Comparison of ENCODE assay signal across 1 cellular context in the genomic region with DNA sequence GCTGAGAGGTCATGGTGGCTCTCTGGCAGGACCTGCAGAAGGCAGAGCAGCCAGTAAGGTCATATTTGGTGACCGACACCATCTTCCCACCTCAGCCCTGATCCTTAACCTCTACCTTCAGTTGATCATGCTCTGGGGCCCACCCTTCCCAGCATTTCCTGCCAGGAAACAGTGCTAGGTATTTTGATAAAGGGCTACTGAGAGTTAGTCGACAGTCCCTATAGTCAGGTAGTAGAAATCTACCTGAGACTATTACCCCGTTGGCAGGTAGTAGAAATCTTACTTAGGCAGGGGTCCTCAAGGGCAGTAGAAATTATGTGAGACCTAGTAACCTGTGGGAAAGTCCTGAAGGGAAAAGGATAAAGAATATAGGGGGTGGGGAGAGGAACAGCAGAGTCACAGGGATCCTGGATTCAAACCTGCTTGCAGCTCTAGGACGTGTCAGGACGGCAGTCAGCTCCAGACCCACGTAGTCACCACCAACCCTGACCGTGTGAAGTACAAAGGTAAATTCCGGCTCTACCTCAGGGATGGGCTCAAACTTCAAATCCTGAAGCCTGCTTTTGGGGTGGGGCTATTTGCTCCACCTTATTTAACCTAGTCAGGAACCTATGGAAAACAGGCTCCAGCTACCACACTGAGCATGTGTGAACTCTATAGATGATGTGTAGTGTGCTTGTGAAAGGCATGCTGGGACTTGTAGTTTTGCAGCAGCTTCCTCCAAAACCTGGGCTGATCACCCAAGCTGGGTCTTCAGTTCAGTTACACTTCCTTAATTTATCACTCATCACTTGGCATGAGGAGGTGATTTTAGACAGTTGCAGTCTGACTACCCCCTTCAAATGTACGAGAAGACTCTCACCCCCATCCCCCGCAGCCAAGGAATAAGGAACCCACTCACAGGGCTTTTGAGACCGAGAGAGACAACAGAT.
TF ChIP-seq lines count a peak whose summit lies in the region.

A gene with protein sequence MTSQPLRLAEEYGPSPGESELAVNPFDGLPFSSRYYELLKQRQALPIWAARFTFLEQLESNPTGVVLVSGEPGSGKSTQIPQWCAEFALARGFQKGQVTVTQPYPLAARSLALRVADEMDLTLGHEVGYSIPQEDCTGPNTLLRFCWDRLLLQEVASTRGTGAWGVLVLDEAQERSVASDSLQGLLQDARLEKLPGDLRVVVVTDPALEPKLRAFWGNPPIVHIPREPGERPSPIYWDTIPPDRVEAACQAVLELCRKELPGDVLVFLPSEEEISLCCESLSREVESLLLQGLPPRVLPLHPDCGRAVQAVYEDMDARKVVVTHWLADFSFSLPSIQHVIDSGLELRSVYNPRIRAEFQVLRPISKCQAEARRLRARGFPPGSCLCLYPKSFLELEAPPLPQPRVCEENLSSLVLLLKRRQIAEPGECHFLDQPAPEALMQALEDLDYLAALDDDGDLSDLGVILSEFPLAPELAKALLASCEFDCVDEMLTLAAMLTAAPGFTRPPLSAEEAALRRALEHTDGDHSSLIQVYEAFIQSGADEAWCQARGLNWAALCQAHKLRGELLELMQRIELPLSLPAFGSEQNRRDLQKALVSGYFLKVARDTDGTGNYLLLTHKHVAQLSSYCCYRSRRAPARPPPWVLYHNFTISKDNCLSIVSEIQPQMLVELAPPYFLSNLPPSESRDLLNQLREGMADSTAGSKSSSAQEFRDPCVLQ (minus strand): TSS at position 515 of the 932 bp plus-strand sequence. CDS start 502 bp downstream, at position 13.

TF ChIP-seq in HepG2, 621 proteins besides CTCF, POLR2A, EP300 and RAD21 (continued from another document and continues in another):
- TF ChIP-seq ARID4A (CRISPR knock-in tag; IDR thresholded peaks at IDR 0.05; ENCODE audit: borderline replicate concordance) (peak; percentile 71; the same call in 1 of the 2 replicates), PAWR (CRISPR knock-in tag; IDR thresholded peaks at IDR 0.05; ENCODE audit: borderline replicate concordance) (no peak), ZNF713 (CRISPR knock-in tag; IDR thresholded peaks at IDR 0.05) (no peak), HDAC1 (CRISPR knock-in tag; IDR thresholded peaks at IDR 0.05) (peak; percentile 65), GMEB1 (CRISPR knock-in tag; IDR thresholded peaks at IDR 0.05; ENCODE audit: borderline replicate concordance) (peak; percentile 45), AHR (CRISPR knock-in tag; IDR thresholded peaks at IDR 0.05) (peak; percentile 57; the same call in 1 of the 2 replicates), ZNF605 (CRISPR knock-in tag; IDR thresholded peaks at IDR 0.05) (peak; percentile 87), ZBTB20 (CRISPR knock-in tag; IDR thresholded peaks at IDR 0.05; ENCODE audit: borderline replicate concordance, low read depth) (peak; percentile 99), SRY (CRISPR knock-in tag; IDR thresholded peaks at IDR 0.05) (no peak), NCOR1 (IDR thresholded peaks at IDR 0.05; ENCODE audit: borderline replicate concordance, low read length) (peak; percentile 64; the same call in 1 of the 2 replicates), TOPORS (CRISPR knock-in tag; IDR thresholded peaks at IDR 0.05) (no peak), NFRKB (IDR thresholded peaks at IDR 0.05) (no peak), NFE2 (CRISPR knock-in tag; IDR thresholded peaks at IDR 0.05) (no peak), AGO1 (IDR thresholded peaks at IDR 0.05; ENCODE audit: low read depth, low read length, poor library complexity, severe bottlenecking) (no peak), ZNF577 (CRISPR knock-in tag; IDR thresholded peaks at IDR 0.05; ENCODE audit: borderline replicate concordance, low read depth) (no peak), IRF9 (CRISPR knock-in tag; IDR thresholded peaks at IDR 0.05; ENCODE audit: borderline replicate concordance) (peak; percentile 46), NONO (IDR thresholded peaks at IDR 0.05) (no peak), NONO (CRISPR knock-in tag; conservative IDR thresholded peaks at IDR 0.05) (peak; percentile 76), ARNT2 (CRISPR knock-in tag; IDR thresholded peaks at IDR 0.05; ENCODE audit: low read depth) (peak; percentile 46), HMGXB3 (CRISPR knock-in tag; IDR thresholded peaks at IDR 0.05; ENCODE audit: borderline replicate concordance) (peak; percentile 69; the same call in 1 of the 2 replicates)
- TF ChIP-seq, protein P1, sequence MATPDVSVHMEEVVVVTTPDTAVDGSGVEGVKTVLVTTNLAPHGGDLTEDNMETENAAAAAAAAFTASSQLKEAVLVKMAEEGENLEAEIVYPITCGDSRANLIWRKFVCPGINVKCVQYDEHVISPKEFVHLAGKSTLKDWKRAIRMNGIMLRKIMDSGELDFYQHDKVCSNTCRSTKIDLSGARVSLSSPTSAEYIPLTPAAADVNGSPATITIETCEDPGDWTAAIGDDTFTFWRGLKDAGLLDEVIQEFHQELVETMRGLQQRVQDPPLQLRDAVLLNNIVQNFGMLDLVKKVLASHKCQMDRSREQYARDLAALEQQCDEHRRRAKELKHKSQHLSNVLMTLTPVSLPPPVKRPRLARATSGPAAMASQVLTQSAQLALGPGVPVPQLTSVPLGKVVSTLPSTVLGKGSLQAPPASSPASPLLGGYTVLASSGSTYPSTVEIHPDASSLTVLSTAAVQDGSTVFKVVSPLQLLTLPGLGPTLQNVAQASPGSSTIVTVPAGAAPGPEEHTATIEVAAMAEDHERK (CRISPR knock-in tag; IDR thresholded peaks at IDR 0.05; ENCODE audit: low read depth), result peak; percentile 38; the same call in 1 of the 2 replicates
- TF ChIP-seq, protein P2, sequence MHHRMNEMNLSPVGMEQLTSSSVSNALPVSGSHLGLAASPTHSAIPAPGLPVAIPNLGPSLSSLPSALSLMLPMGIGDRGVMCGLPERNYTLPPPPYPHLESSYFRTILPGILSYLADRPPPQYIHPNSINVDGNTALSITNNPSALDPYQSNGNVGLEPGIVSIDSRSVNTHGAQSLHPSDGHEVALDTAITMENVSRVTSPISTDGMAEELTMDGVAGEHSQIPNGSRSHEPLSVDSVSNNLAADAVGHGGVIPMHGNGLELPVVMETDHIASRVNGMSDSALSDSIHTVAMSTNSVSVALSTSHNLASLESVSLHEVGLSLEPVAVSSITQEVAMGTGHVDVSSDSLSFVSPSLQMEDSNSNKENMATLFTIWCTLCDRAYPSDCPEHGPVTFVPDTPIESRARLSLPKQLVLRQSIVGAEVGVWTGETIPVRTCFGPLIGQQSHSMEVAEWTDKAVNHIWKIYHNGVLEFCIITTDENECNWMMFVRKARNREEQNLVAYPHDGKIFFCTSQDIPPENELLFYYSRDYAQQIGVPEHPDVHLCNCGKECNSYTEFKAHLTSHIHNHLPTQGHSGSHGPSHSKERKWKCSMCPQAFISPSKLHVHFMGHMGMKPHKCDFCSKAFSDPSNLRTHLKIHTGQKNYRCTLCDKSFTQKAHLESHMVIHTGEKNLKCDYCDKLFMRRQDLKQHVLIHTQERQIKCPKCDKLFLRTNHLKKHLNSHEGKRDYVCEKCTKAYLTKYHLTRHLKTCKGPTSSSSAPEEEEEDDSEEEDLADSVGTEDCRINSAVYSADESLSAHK (CRISPR knock-in tag; IDR thresholded peaks at IDR 0.05; ENCODE audit: borderline replicate concordance), result no peak
- TF ChIP-seq, protein P3, sequence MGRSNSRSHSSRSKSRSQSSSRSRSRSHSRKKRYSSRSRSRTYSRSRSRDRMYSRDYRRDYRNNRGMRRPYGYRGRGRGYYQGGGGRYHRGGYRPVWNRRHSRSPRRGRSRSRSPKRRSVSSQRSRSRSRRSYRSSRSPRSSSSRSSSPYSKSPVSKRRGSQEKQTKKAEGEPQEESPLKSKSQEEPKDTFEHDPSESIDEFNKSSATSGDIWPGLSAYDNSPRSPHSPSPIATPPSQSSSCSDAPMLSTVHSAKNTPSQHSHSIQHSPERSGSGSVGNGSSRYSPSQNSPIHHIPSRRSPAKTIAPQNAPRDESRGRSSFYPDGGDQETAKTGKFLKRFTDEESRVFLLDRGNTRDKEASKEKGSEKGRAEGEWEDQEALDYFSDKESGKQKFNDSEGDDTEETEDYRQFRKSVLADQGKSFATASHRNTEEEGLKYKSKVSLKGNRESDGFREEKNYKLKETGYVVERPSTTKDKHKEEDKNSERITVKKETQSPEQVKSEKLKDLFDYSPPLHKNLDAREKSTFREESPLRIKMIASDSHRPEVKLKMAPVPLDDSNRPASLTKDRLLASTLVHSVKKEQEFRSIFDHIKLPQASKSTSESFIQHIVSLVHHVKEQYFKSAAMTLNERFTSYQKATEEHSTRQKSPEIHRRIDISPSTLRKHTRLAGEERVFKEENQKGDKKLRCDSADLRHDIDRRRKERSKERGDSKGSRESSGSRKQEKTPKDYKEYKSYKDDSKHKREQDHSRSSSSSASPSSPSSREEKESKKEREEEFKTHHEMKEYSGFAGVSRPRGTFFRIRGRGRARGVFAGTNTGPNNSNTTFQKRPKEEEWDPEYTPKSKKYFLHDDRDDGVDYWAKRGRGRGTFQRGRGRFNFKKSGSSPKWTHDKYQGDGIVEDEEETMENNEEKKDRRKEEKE (IDR thresholded peaks at IDR 0.05), result no peak
